ENCODE assay signal across 1 cellular context in the genomic region with DNA sequence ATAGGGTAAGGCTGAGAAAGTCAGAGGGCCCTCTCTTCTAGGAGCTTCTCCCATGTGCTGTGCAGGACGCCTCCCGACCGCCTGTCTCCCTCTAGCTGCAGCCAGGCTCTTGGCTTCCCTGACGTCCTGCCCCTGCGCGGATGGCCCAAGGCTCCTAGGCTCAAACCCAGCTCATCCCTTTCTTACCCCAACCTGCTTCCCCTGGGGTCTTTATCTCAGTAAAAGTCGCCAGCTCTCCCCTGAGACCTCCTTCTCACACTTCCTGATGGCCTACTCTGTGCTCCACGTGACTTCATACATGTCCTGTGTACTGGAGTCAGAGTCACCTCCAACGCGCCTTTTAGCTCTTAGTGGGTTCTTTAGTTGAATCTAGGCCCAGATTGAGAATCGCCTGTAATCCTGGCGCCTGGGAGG.
TF ChIP-seq lines count a peak whose summit lies in the region.

No MANE protein-coding gene starts in this region.

TF ChIP-seq in endothelial cell of umbilical vein, 7 proteins besides CTCF, POLR2A, EP300 and RAD21:
- TF ChIP-seq FOS (IDR thresholded peaks at IDR 0.05; ENCODE audit: borderline replicate concordance, insufficient read depth, low read length) (no peak), MYC (IDR thresholded peaks at IDR 0.05; ENCODE audit: low read depth, low read length) (no peak), GATA2 (IDR thresholded peaks at IDR 0.05; ENCODE audit: insufficient read depth, insufficient read length, low read depth, low read length) (no peak), JUN (IDR thresholded peaks at IDR 0.05; ENCODE audit: borderline replicate concordance, insufficient read depth, insufficient read length, low read depth) (no peak), POLR2AphosphoS5 (IDR thresholded peaks at IDR 0.05; ENCODE audit: insufficient read depth, low read depth, low read length) (no peak), MAX (IDR thresholded peaks at IDR 0.05; ENCODE audit: insufficient read depth, insufficient read length) (no peak), EZH2 (IDR thresholded peaks at IDR 0.05; ENCODE audit: borderline replicate concordance, low read depth, low read length, severe bottlenecking) (no peak)
